In the genomic region with DNA sequence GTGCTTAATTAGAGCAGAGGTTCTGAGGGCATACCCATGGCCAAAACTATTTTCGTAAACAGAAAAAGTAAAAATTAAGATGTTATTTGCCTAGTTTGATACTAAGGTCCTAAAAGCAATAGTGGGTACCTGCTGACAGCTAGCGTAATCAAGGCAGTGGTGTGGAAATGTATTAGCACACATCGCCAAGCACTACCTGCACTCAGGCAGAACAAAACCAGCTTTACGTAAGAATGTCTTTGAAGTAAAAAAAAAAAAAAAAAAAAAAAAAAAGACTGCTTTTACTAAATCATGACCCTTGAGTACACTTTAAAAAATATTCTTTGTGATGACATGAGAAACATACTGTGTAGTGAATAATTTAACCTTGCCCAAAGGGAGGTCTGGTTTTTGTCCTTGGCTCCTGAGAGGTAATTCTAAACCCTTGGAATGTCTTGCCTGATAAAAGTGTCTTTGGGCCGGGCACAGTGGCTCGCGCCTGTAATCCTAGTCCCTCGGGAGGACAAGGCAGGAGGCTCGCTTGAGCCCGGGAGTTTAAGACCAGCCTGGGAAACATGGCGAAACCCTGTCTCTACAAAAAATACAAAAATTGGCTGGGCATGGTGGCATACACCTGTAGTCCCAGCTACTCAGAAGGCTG, we compare ENCODE assay signal across 21 cellular contexts.
"Had no signal": no experiment of that assay in that cellular context is flagged by ENCODE, and none has a peak within 500 bp of the region (broad histone marks: within the 10 kb centered on the region; RNA-seq: fewer than 3 reads in every experiment).

No MANE protein-coding gene starts in this region.

- ATAC-seq: activated T-cell treated with anti-CD3 and anti-CD28 coated beads, Interleukin-2, amount 50 U/mL, for 72 hours; left ventricle myocardium superior; mucosa of descending colon; naive thymus-derived CD4-positive, alpha-beta T cell; sciatic nerve; stimulated activated effector memory CD8-positive, alpha-beta T cell treated with anti-CD3 and anti-CD28 coated beads, Interleukin-12 subunit alpha, Interleukin-12 subunit beta, amount 100 ng/mL, for 72 hours had no signal

- H3K4me3 ChIP-seq: breast epithelium, coronary artery, gastroesophageal sphincter, heart right ventricle, mucosa of descending colon, neural progenitor cell, prostate gland, smooth muscle cell, testis had no signal

- DNase-seq: activated CD4-positive, alpha-beta T cell treated with anti-CD3 and anti-CD28 coated beads, Interleukin-2, amount 50 U/mL, for 1 hour; activated CD8-positive, alpha-beta memory T cell treated with anti-CD3 and anti-CD28 coated beads, Interleukin-2, amount 50 U/mL, for 48 hours; activated gamma-delta T cell; activated T-cell treated with anti-CD3 and anti-CD28 coated beads, Interleukin-2, amount 50 U/mL, for 72 hours; heart right ventricle; immature natural killer cell; kidney glomerular epithelial cell; left ventricle myocardium superior; mucosa of descending colon; naive thymus-derived CD4-positive, alpha-beta T cell; stimulated activated CD4-positive, alpha-beta T cell treated with anti-CD3 and anti-CD28 coated beads, Interleukin-4, amount 100 ng/mL, for 24 hours; T1000; testis had no signal
